ENCODE assay signal across 1 cellular context in the genomic region with DNA sequence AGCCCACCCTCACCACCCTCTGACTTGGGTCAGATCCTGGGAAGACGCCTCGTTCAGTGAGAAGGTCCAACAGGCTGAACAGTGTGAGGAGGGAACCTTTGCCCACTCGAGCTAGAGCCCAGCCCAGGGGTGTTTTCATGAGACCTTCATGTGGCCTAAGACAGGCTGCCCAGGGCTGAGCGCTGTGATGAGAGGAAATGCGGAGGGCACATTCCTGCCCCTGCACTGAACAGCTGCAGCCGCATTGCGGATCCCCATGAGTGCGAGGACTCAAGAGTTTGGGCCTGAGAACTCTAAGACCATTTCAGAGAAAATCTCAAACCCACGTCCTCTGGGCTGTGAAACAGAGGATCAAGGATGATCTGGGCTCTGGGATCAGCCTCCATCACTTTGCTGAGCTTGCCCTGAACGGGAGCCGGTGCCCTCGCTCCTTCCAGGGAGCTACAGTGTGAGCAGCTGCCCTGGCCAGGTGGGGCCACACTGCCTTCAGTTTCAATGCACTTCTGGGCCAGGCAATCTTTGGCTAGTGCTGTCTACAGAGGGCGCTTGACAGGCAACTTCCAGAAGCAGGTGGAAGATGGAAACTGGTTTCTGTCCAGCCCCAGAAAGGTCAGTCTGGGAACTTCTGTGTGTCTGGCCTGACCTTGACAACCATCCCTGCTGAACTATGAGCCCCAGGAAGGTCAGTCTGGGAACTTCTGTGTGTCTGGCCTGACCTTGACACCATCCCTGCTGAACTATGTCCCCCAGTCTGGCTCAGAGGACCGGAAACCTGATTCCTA.
TF ChIP-seq lines count a peak whose summit lies in the region.

No MANE protein-coding gene starts in this region.

TF ChIP-seq in HepG2, 621 proteins besides CTCF, POLR2A, EP300 and RAD21 (continued from another document and continues in another):
- TF ChIP-seq, protein P1, sequence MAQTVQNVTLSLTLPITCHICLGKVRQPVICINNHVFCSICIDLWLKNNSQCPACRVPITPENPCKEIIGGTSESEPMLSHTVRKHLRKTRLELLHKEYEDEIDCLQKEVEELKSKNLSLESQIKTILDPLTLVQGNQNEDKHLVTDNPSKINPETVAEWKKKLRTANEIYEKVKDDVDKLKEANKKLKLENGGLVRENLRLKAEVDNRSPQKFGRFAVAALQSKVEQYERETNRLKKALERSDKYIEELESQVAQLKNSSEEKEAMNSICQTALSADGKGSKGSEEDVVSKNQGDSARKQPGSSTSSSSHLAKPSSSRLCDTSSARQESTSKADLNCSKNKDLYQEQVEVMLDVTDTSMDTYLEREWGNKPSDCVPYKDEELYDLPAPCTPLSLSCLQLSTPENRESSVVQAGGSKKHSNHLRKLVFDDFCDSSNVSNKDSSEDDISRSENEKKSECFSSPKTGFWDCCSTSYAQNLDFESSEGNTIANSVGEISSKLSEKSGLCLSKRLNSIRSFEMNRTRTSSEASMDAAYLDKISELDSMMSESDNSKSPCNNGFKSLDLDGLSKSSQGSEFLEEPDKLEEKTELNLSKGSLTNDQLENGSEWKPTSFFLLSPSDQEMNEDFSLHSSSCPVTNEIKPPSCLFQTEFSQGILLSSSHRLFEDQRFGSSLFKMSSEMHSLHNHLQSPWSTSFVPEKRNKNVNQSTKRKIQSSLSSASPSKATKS (CRISPR knock-in tag; IDR thresholded peaks at IDR 0.05), result no peak
- TF ChIP-seq, protein P2, sequence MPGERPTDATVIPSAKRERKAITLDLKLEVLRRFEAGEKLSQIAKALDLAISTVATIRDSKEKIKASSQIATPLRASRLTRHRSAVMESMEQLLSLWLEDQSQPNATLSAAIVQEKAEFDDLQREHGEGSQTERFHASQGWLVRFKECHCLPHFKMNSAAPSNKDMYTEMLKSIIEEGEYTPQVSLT (CRISPR knock-in tag; IDR thresholded peaks at IDR 0.05; ENCODE audit: borderline replicate concordance, low read depth), result no peak
- TF ChIP-seq ZNF251 (CRISPR knock-in tag; IDR thresholded peaks at IDR 0.05), result no peak
- TF ChIP-seq, protein P3, sequence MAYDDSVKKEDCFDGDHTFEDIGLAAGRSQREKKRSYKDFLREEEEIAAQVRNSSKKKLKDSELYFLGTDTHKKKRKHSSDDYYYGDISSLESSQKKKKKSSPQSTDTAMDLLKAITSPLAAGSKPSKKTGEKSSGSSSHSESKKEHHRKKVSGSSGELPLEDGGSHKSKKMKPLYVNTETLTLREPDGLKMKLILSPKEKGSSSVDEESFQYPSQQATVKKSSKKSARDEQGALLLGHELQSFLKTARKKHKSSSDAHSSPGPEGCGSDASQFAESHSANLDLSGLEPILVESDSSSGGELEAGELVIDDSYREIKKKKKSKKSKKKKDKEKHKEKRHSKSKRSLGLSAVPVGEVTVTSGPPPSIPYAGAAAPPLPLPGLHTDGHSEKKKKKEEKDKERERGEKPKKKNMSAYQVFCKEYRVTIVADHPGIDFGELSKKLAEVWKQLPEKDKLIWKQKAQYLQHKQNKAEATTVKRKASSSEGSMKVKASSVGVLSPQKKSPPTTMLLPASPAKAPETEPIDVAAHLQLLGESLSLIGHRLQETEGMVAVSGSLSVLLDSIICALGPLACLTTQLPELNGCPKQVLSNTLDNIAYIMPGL (CRISPR knock-in tag; IDR thresholded peaks at IDR 0.05; ENCODE audit: borderline replicate concordance in 1 of 2, low read depth in 1 of 2), result peak; percentile 43 to 67; a peak in 2 of 4 replicates
- peak; percentile 31; the same call in 1 of the 2 replicates for TF ChIP-seq ZNF724P (CRISPR knock-in tag; IDR thresholded peaks at IDR 0.05; ENCODE audit: borderline replicate concordance)
- 0 out of 2 replicates have a peak, but pooled peaks have one; percentile 63 for TF ChIP-seq ZSCAN29 (CRISPR knock-in tag; conservative IDR thresholded peaks at IDR 0.05)
- TF ChIP-seq TRIM24 (CRISPR knock-in tag; IDR thresholded peaks at IDR 0.05), result no peak
- TF ChIP-seq, protein P4, sequence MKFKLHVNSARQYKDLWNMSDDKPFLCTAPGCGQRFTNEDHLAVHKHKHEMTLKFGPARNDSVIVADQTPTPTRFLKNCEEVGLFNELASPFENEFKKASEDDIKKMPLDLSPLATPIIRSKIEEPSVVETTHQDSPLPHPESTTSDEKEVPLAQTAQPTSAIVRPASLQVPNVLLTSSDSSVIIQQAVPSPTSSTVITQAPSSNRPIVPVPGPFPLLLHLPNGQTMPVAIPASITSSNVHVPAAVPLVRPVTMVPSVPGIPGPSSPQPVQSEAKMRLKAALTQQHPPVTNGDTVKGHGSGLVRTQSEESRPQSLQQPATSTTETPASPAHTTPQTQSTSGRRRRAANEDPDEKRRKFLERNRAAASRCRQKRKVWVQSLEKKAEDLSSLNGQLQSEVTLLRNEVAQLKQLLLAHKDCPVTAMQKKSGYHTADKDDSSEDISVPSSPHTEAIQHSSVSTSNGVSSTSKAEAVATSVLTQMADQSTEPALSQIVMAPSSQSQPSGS (CRISPR knock-in tag; IDR thresholded peaks at IDR 0.05), result no peak
- 0 out of 2 replicates have a peak, but pooled peaks have one; percentile 48 for TF ChIP-seq ZNF761 (CRISPR knock-in tag; conservative IDR thresholded peaks at IDR 0.05)
- TF ChIP-seq REL (CRISPR knock-in tag; conservative IDR thresholded peaks at IDR 0.05), result no peak
- no peak for TF ChIP-seq ARHGAP35 (CRISPR knock-in tag; IDR thresholded peaks at IDR 0.05; ENCODE audit: borderline replicate concordance)
- TF ChIP-seq CENPT (CRISPR knock-in tag; IDR thresholded peaks at IDR 0.05; ENCODE audit: low read depth), result no peak
- no peak for TF ChIP-seq IKZF1 (IDR thresholded peaks at IDR 0.05)
- TF ChIP-seq, protein P5, sequence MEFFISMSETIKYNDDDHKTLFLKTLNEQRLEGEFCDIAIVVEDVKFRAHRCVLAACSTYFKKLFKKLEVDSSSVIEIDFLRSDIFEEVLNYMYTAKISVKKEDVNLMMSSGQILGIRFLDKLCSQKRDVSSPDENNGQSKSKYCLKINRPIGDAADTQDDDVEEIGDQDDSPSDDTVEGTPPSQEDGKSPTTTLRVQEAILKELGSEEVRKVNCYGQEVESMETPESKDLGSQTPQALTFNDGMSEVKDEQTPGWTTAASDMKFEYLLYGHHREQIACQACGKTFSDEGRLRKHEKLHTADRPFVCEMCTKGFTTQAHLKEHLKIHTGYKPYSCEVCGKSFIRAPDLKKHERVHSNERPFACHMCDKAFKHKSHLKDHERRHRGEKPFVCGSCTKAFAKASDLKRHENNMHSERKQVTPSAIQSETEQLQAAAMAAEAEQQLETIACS (CRISPR knock-in tag; IDR thresholded peaks at IDR 0.05), result no peak
- TF ChIP-seq, protein P6, sequence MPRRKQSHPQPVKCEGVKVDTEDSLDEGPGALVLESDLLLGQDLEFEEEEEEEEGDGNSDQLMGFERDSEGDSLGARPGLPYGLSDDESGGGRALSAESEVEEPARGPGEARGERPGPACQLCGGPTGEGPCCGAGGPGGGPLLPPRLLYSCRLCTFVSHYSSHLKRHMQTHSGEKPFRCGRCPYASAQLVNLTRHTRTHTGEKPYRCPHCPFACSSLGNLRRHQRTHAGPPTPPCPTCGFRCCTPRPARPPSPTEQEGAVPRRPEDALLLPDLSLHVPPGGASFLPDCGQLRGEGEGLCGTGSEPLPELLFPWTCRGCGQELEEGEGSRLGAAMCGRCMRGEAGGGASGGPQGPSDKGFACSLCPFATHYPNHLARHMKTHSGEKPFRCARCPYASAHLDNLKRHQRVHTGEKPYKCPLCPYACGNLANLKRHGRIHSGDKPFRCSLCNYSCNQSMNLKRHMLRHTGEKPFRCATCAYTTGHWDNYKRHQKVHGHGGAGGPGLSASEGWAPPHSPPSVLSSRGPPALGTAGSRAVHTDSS (CRISPR knock-in tag; conservative IDR thresholded peaks at IDR 0.05), result no peak
- TF ChIP-seq RXRA (CRISPR knock-in tag; IDR thresholded peaks at IDR 0.05), result peak; percentile 99
- TF ChIP-seq ZNF558 (CRISPR knock-in tag; IDR thresholded peaks at IDR 0.05; ENCODE audit: borderline replicate concordance), result no peak
- TF ChIP-seq HDAC2 (CRISPR knock-in tag; IDR thresholded peaks at IDR 0.05), result peak; percentile 69
- peak; percentile 45 for TF ChIP-seq XRCC5 (optimal IDR thresholded peaks at IDR 0.05; ENCODE audit: low read length)
- TF ChIP-seq, protein P7, sequence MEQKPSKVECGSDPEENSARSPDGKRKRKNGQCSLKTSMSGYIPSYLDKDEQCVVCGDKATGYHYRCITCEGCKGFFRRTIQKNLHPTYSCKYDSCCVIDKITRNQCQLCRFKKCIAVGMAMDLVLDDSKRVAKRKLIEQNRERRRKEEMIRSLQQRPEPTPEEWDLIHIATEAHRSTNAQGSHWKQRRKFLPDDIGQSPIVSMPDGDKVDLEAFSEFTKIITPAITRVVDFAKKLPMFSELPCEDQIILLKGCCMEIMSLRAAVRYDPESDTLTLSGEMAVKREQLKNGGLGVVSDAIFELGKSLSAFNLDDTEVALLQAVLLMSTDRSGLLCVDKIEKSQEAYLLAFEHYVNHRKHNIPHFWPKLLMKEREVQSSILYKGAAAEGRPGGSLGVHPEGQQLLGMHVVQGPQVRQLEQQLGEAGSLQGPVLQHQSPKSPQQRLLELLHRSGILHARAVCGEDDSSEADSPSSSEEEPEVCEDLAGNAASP (CRISPR knock-in tag; IDR thresholded peaks at IDR 0.05; ENCODE audit: borderline replicate concordance), result peak; percentile 91; the same call in 1 of the 2 replicates
- peak; percentile 81; the same call in 1 of the 2 replicates for TF ChIP-seq NCOR1 (IDR thresholded peaks at IDR 0.05; ENCODE audit: borderline replicate concordance, low read length)
- TF ChIP-seq RAD51 (IDR thresholded peaks at IDR 0.05; ENCODE audit: borderline replicate concordance), result no peak
- no peak for TF ChIP-seq CREB1 (IDR thresholded peaks at IDR 0.05)
- no peak for TF ChIP-seq CREB1 (CRISPR knock-in tag; IDR thresholded peaks at IDR 0.05)
- peak; percentile 75 for TF ChIP-seq MED1 (CRISPR knock-in tag; IDR thresholded peaks at IDR 0.05)
- no peak for TF ChIP-seq ZNF598 (CRISPR knock-in tag; IDR thresholded peaks at IDR 0.05; ENCODE audit: borderline replicate concordance)
- no peak for TF ChIP-seq NFIB (CRISPR knock-in tag; IDR thresholded peaks at IDR 0.05; ENCODE audit: borderline replicate concordance)
- TF ChIP-seq ZNF878 (CRISPR knock-in tag; IDR thresholded peaks at IDR 0.05), result peak; percentile 56; the same call in 1 of the 2 replicates
- TF ChIP-seq, protein P8, sequence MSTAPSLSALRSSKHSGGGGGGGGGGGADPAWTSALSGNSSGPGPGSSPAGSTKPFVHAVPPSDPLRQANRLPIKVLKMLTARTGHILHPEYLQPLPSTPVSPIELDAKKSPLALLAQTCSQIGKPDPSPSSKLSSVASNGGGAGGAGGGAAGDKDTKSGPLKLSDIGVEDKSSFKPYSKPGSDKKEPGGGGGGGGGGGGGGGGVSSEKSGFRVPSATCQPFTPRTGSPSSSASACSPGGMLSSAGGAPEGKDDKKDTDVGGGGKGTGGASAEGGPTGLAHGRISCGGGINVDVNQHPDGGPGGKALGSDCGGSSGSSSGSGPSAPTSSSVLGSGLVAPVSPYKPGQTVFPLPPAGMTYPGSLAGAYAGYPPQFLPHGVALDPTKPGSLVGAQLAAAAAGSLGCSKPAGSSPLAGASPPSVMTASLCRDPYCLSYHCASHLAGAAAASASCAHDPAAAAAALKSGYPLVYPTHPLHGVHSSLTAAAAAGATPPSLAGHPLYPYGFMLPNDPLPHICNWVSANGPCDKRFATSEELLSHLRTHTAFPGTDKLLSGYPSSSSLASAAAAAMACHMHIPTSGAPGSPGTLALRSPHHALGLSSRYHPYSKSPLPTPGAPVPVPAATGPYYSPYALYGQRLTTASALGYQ (CRISPR knock-in tag; IDR thresholded peaks at IDR 0.05), result 0 out of 2 replicates have a peak, but pooled peaks have one; percentile 31
- TF ChIP-seq HNRNPLL (IDR thresholded peaks at IDR 0.05; ENCODE audit: low read depth, low read length, poor library complexity, severe bottlenecking), result no peak
- peak; percentile 73 for TF ChIP-seq THAP11 (CRISPR knock-in tag; IDR thresholded peaks at IDR 0.05)
- no peak; the same call in 1 of the 2 replicates for TF ChIP-seq ZBTB7B (CRISPR knock-in tag; IDR thresholded peaks at IDR 0.05)
- TF ChIP-seq, protein P9, sequence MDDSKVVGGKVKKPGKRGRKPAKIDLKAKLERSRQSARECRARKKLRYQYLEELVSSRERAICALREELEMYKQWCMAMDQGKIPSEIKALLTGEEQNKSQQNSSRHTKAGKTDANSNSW (CRISPR knock-in tag; IDR thresholded peaks at IDR 0.05; ENCODE audit: borderline replicate concordance), result no peak
- no peak for TF ChIP-seq ZNF547 (CRISPR knock-in tag; IDR thresholded peaks at IDR 0.05)
- TF ChIP-seq ZNF552 (CRISPR knock-in tag; IDR thresholded peaks at IDR 0.05; ENCODE audit: borderline replicate concordance), result no peak
- TF ChIP-seq GATAD2A (CRISPR knock-in tag; IDR thresholded peaks at IDR 0.05), result peak; percentile 68
- TF ChIP-seq KLF9 (CRISPR knock-in tag; IDR thresholded peaks at IDR 0.05; ENCODE audit: low read depth), result no peak
- TF ChIP-seq, protein P10, sequence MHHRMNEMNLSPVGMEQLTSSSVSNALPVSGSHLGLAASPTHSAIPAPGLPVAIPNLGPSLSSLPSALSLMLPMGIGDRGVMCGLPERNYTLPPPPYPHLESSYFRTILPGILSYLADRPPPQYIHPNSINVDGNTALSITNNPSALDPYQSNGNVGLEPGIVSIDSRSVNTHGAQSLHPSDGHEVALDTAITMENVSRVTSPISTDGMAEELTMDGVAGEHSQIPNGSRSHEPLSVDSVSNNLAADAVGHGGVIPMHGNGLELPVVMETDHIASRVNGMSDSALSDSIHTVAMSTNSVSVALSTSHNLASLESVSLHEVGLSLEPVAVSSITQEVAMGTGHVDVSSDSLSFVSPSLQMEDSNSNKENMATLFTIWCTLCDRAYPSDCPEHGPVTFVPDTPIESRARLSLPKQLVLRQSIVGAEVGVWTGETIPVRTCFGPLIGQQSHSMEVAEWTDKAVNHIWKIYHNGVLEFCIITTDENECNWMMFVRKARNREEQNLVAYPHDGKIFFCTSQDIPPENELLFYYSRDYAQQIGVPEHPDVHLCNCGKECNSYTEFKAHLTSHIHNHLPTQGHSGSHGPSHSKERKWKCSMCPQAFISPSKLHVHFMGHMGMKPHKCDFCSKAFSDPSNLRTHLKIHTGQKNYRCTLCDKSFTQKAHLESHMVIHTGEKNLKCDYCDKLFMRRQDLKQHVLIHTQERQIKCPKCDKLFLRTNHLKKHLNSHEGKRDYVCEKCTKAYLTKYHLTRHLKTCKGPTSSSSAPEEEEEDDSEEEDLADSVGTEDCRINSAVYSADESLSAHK (CRISPR knock-in tag; IDR thresholded peaks at IDR 0.05; ENCODE audit: borderline replicate concordance), result no peak
- TF ChIP-seq LCORL (IDR thresholded peaks at IDR 0.05), result no peak
- peak; percentile 75 for TF ChIP-seq LCORL (CRISPR knock-in tag; IDR thresholded peaks at IDR 0.05)
- TF ChIP-seq, protein P11, sequence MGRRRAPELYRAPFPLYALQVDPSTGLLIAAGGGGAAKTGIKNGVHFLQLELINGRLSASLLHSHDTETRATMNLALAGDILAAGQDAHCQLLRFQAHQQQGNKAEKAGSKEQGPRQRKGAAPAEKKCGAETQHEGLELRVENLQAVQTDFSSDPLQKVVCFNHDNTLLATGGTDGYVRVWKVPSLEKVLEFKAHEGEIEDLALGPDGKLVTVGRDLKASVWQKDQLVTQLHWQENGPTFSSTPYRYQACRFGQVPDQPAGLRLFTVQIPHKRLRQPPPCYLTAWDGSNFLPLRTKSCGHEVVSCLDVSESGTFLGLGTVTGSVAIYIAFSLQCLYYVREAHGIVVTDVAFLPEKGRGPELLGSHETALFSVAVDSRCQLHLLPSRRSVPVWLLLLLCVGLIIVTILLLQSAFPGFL (CRISPR knock-in tag; IDR thresholded peaks at IDR 0.05), result no peak
- TF ChIP-seq ZSCAN25 (CRISPR knock-in tag; IDR thresholded peaks at IDR 0.05), result peak; percentile 70; the same call in 1 of the 2 replicates
- peak; percentile 61; the same call in 1 of the 2 replicates for TF ChIP-seq MTA1 (CRISPR knock-in tag; IDR thresholded peaks at IDR 0.05; ENCODE audit: borderline replicate concordance)
- no peak for TF ChIP-seq ZNF329 (CRISPR knock-in tag; IDR thresholded peaks at IDR 0.05; ENCODE audit: low read depth)
- no peak for TF ChIP-seq ZNF577 (CRISPR knock-in tag; IDR thresholded peaks at IDR 0.05; ENCODE audit: borderline replicate concordance, low read depth)
- no peak for TF ChIP-seq RNF2 (conservative IDR thresholded peaks at IDR 0.05; ENCODE audit: low read depth)
- no peak for TF ChIP-seq SNAPC2 (CRISPR knock-in tag; IDR thresholded peaks at IDR 0.05)
